Comparison of ENCODE assay signal across 19 cellular contexts in the genomic region with DNA sequence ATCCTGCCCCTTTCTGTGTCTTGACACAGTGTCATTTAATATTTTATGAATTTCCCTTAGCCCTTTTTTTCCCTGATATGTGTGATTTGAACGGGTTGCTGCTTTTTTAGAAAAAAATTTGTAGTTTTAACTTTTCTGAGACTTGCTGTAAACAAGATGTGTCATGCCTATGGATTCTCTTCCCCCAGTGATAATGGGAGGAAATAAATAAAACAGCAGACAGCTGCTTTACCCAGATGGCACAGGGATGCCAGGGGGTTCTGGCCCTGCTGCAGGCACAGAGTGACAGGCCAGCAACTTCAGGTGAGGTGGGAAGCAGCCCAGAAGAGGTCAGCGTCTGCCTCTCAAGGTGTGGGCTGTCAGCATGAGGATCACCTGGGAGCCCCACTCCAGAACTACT.
"Had no signal": no experiment of that assay in that cellular context is flagged by ENCODE, and none has a peak within 500 bp of the region (broad histone marks: within the 10 kb centered on the region; RNA-seq: fewer than 3 reads in every experiment).

No MANE protein-coding gene starts in this region.

- H3K4me3 Mint-ChIP-seq: activated CD4-positive, alpha-beta memory T cell treated with anti-CD3 and anti-CD28 coated beads for 36 hours; activated naive CD8-positive, alpha-beta T cell treated with anti-CD3 and anti-CD28 coated beads for 36 hours; stimulated activated naive B cell treated with anti-CD40 and anti-IgM and Interleukin-4, amounts not matched to agents 10 μg/mL and 1 μg/mL and 100 μg/mL, for 72 hours had no signal

- H3K9ac ChIP-seq: parathyroid adenoma had no signal

- H3K4me1 Mint-ChIP-seq: activated naive CD8-positive, alpha-beta T cell treated with anti-CD3 and anti-CD28 coated beads for 36 hours; stimulated activated naive B cell treated with anti-CD40 and anti-IgM and Interleukin-4, amounts not matched to agents 10 μg/mL and 1 μg/mL and 100 μg/mL, for 72 hours had no signal

- H2AFZ ChIP-seq: parathyroid adenoma had no signal

- H3K27ac ChIP-seq: coronary artery, esophagus muscularis mucosa, gastroesophageal sphincter, parathyroid adenoma, right lobe of liver, transverse colon, uterus had no signal

- H3K27ac Mint-ChIP-seq: activated CD4-positive, alpha-beta memory T cell treated with anti-CD3 and anti-CD28 coated beads for 36 hours; activated naive CD8-positive, alpha-beta T cell treated with anti-CD3 and anti-CD28 coated beads for 36 hours; stimulated activated naive B cell treated with anti-CD40 and anti-IgM and Interleukin-4, amounts not matched to agents 10 μg/mL and 1 μg/mL and 100 μg/mL, for 72 hours had no signal

- H3K9me3 ChIP-seq: esophagus muscularis mucosa, gastroesophageal sphincter, right lobe of liver, transverse colon, uterus had no signal

- H3K79me2 ChIP-seq: parathyroid adenoma had no signal

- H3K9me3 Mint-ChIP-seq: activated CD4-positive, alpha-beta memory T cell treated with anti-CD3 and anti-CD28 coated beads for 36 hours; activated naive CD8-positive, alpha-beta T cell treated with anti-CD3 and anti-CD28 coated beads for 36 hours had no signal

- H3K27me3 ChIP-seq: right lobe of liver, uterus had no signal

- DNase-seq: activated CD4-positive, alpha-beta memory T cell treated with anti-CD3 and anti-CD28 coated beads for 36 hours; activated CD4-positive, alpha-beta T cell treated with anti-CD3 and anti-CD28 coated beads for 48 hours; activated naive CD4-positive, alpha-beta T cell treated with Interleukin-2 at 50 U/mL for 16 hours; activated naive CD8-positive, alpha-beta T cell treated with anti-CD3 and anti-CD28 coated beads for 36 hours; activated T-cell treated with anti-CD3 and anti-CD28 coated beads, Interleukin-2, amount 50 U/mL, for 48 hours; head of caudate nucleus; islet precursor cell; left cardiac atrium; nucleus accumbens; right lobe of liver; stimulated activated CD4-positive, alpha-beta T cell treated with anti-CD3 and anti-CD28 coated beads, Interleukin-2, amount 100 ng/mL, for 48 hours; stimulated activated CD8-positive, alpha-beta memory T cell treated with anti-CD3 and anti-CD28 coated beads, Interleukin-4, amount 100 ng/mL, for 48 hours; stimulated activated naive B cell treated with anti-CD40 and anti-IgM and Interleukin-4, amounts not matched to agents 10 μg/mL and 1 μg/mL and 100 μg/mL, for 72 hours; transverse colon; uterus had no signal

- H3K4me1 ChIP-seq: esophagus muscularis mucosa, gastroesophageal sphincter, parathyroid adenoma, right lobe of liver, transverse colon, uterus had no signal

- H3K4me3 ChIP-seq: coronary artery, esophagus muscularis mucosa, gastroesophageal sphincter, right lobe of liver, transverse colon, uterus had no signal

- H3K36me3 ChIP-seq: esophagus muscularis mucosa, gastroesophageal sphincter, right lobe of liver, transverse colon, uterus had no signal

- ATAC-seq: gastroesophageal sphincter; left cardiac atrium; right lobe of liver; stimulated activated naive B cell treated with anti-CD40 and anti-IgM and Interleukin-4, amounts not matched to agents 10 μg/mL and 1 μg/mL and 100 μg/mL, for 72 hours had no signal

- H3K36me3 Mint-ChIP-seq: activated CD4-positive, alpha-beta memory T cell treated with anti-CD3 and anti-CD28 coated beads for 36 hours; activated naive CD8-positive, alpha-beta T cell treated with anti-CD3 and anti-CD28 coated beads for 36 hours; stimulated activated naive B cell treated with anti-CD40 and anti-IgM and Interleukin-4, amounts not matched to agents 10 μg/mL and 1 μg/mL and 100 μg/mL, for 72 hours had no signal
